ENCODE assay signal across 11 cellular contexts in the genomic region with DNA sequence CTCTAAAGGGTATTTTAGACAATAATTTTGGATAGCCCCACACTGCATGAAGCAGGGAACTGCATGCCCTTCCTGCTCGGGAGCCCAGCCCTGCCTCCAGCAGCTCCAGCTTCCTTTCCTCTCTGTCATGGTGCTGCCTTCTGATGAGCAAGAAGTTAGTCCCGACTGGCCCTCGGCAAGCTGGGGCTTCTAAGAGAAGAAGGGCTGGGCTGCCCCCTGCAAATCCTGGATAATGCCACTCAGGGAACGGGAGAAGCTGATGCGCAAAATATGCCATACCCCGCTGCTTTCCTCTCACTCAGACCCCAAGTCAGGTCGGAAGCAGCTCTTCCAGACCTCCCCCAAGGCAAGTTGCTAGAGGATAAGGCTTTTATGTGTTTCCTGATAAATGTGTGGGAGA.
A peak's percentile ranks its signal among the peaks of the same experiment; 100 is the strongest.
DNase-seq lines count a peak whose midpoint lies in the region; ATAC-seq, FAIRE-seq and TF ChIP-seq lines count a peak whose summit lies in the region.
"Had no signal": no experiment of that assay in that cellular context is flagged by ENCODE, and none has a peak within 500 bp of the region (broad histone marks: within the 10 kb centered on the region; RNA-seq: fewer than 3 reads in every experiment).

No MANE protein-coding gene starts in this region.

- H3K4me1 Mint-ChIP-seq in activated naive CD4-positive, alpha-beta T cell treated with anti-CD3 and anti-CD28 coated beads, Interleukin-2, amount 10 ng/mL, durations not matched to agents 7 days and 5 days, result peaks cover 91% of the 10 kb centered on the region

- DNase-seq in activated naive CD4-positive, alpha-beta T cell treated with anti-CD3 and anti-CD28 coated beads, Interleukin-2, amount 10 ng/mL, durations not matched to agents 7 days and 5 days, result peak; percentile 38
- DNase-seq in activated naive CD4-positive, alpha-beta T cell (lab: John Stamatoyannopoulos, UW), result no peak
- DNase-seq in UCSD-AML1 (lab: John Stamatoyannopoulos, UW; ENCODE audit: unreplicated experiment) (peak; percentile 29), kidney tubule cell (ENCODE audit: low spot score) (peak; percentile 15), stomach (no peak), GM19239 (ENCODE audit: insufficient read length, low spot score) (no peak), RWPE1 (ENCODE audit: low spot score) (no peak)
- DNase-seq: BE2C, NCI-H1105 had no signal

- FAIRE-seq in GM19239 (lab: Jason Lieb, UNC), result no peak

- H3K27me3 ChIP-seq in stomach, result no peaks in the 10 kb centered on the region
- H3K27me3 ChIP-seq: BE2C, ovary had no signal

- H3K4me1 ChIP-seq in stomach, result peaks cover 23 to 49% (median 39%) of the 10 kb centered on the region in 4 donors

- no peaks in the 10 kb centered on the region for H3K9me3 ChIP-seq in stomach
- H3K9me3 ChIP-seq: BE2C, ovary had no signal

- intact Hi-C loops in stomach (cut with DNase I; ENCODE audit: low total_unique reads), result no loop called here

- H3K27ac Mint-ChIP-seq in activated naive CD4-positive, alpha-beta T cell treated with anti-CD3 and anti-CD28 coated beads, Interleukin-2, amount 10 ng/mL, durations not matched to agents 7 days and 5 days, result peak overlapping the region; percentile 96

- no peak overlapping the region for H3K4me3 ChIP-seq in stomach
- H3K4me3 ChIP-seq: ovary had no signal

- ATAC-seq in HG03520 (IDR thresholded peaks at IDR 0.05; ENCODE audit: unreplicated experiment), result no peak

- WGBS in stomach, 5 donors, result 83 to 90% (median 88%) methylated on average over 7 of the region's 7 CpGs

- peak overlapping the region; percentile 85 for H3K4me3 Mint-ChIP-seq in activated naive CD4-positive, alpha-beta T cell treated with anti-CD3 and anti-CD28 coated beads, Interleukin-2, amount 10 ng/mL, durations not matched to agents 7 days and 5 days

- H3K36me3 Mint-ChIP-seq in activated naive CD4-positive, alpha-beta T cell treated with anti-CD3 and anti-CD28 coated beads, Interleukin-2, amount 10 ng/mL, durations not matched to agents 7 days and 5 days, result peaks cover 43% of the 10 kb centered on the region

- TF ChIP-seq EP300 in stomach (IDR thresholded peaks at IDR 0.05), result no peak

- H3K27ac ChIP-seq in stomach (peak overlapping the region; percentile 56 to 88 (median 74)), RWPE1 (no peak overlapping the region)
- H3K27ac ChIP-seq: ovary had no signal

- TF ChIP-seq POLR2A in stomach (IDR thresholded peaks at IDR 0.05), result no peak

- no peaks in the 10 kb centered on the region for H3K27me3 Mint-ChIP-seq in activated naive CD4-positive, alpha-beta T cell treated with anti-CD3 and anti-CD28 coated beads, Interleukin-2, amount 10 ng/mL, durations not matched to agents 7 days and 5 days

- POLR2A ChIA-PET in RWPE1 (lab: Yijun Ruan, JAX; ENCODE audit: low non-redundant PET), result no interaction called here

- CTCF ChIA-PET in activated naive CD4-positive, alpha-beta T cell treated with anti-CD3 and anti-CD28 coated beads, Interleukin-2, amount 10 ng/mL, durations not matched to agents 7 days and 5 days (lab: Charles Lee), result interaction anchor here (0.7 to 7.3 kb wide), 24 partner anchors 10 to 540 kb away, joined by 3 to 134 read pairs (median 6); no protein-coding TSS in a partner anchor
- CTCF ChIA-PET in RWPE1 (lab: Yijun Ruan, JAX), result interaction anchor here (0.6 to 1.4 kb wide), 13 partner anchors 10 to 540 kb away, joined by 3 to 7 read pairs (median 3); no protein-coding TSS in a partner anchor

- H3K9me3 Mint-ChIP-seq in activated naive CD4-positive, alpha-beta T cell treated with anti-CD3 and anti-CD28 coated beads, Interleukin-2, amount 10 ng/mL, durations not matched to agents 7 days and 5 days, result peaks cover 15% of the 10 kb centered on the region

- H3K36me3 ChIP-seq in stomach, result no peaks in the 10 kb centered on the region
- H3K36me3 ChIP-seq: BE2C, ovary had no signal

- TF ChIP-seq CTCF in stomach (IDR thresholded peaks at IDR 0.05) (no peak), RWPE1 (conservative IDR thresholded peaks at IDR 0.05; ENCODE audit: low read depth) (no peak)

Comparison
In these comparisons a context has a peak if more than half of its experiments do, and no peak if none do; other contexts are left out.
1. DNase-seq: peak in activated naive CD4-positive, alpha-beta T cell treated with anti-CD3 and anti-CD28 coated beads, Interleukin-2, amount 10 ng/mL, durations not matched to agents 7 days and 5 days (single experiment), UCSD-AML1 (single experiment) and kidney tubule cell (single experiment); none in activated naive CD4-positive, alpha-beta T cell (0 of 4), stomach (single experiment), GM19239 (single experiment) and RWPE1 (single experiment).